2 cellular contexts compared by ENCODE assay signal in the genomic region with DNA sequence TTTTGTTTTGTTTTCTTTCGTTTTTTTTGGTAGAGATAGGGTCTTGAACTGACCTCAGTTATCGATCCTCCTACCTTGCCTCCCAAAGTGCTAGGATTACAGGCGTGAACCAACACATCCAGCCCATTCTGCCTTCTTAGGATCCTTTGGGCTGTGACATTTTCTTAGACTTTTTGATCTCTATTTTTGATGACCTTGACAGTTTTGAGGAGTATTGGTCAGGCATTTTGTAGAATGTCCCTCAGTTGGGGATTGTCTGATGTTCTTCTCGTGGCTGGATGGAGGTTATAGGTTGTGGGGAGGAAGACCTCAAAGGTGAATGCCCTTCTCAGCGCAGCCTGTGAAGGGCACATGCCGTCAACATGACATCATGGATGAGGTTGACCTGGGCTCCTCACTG.
TF ChIP-seq lines count a peak whose summit lies in the region.

No MANE protein-coding gene starts in this region.

TF ChIP-seq in GM12891, 5 proteins besides CTCF, POLR2A, EP300 and RAD21:
- no peak for TF ChIP-seq SPI1 (IDR thresholded peaks at IDR 0.05; ENCODE audit: low read depth, low read length)
- TF ChIP-seq TAF1 (IDR thresholded peaks at IDR 0.05; ENCODE audit: low read depth, low read length), result no peak
- TF ChIP-seq PAX5 (IDR thresholded peaks at IDR 0.05; ENCODE audit: insufficient read depth, low read length, severe bottlenecking), result no peak

TF ChIP-seq in H1, 55 proteins besides CTCF, POLR2A, EP300 and RAD21:
- TF ChIP-seq ATF2 (IDR thresholded peaks at IDR 0.05; ENCODE audit: low read length) (no peak), CBX8 (IDR thresholded peaks at IDR 0.05; ENCODE audit: borderline replicate concordance, low read depth, low read length) (no peak), CEBPB (IDR thresholded peaks at IDR 0.05; ENCODE audit: low read depth, low read length) (no peak), BACH1 (IDR thresholded peaks at IDR 0.05; ENCODE audit: low read length) (no peak), PHF8 (conservative IDR thresholded peaks at IDR 0.05; ENCODE audit: low read depth, low read length) (no peak), SIN3A (conservative IDR thresholded peaks at IDR 0.05 in 1 of 2, IDR thresholded peaks at IDR 0.05 in 1 of 2; ENCODE audit: low read depth in 1 of 2, low read length in 2 of 2) (no peak), E2F6 (IDR thresholded peaks at IDR 0.05) (no peak), JUN (IDR thresholded peaks at IDR 0.05; ENCODE audit: low read depth, low read length) (no peak), USF2 (IDR thresholded peaks at IDR 0.05; ENCODE audit: low read length) (no peak)
